ENCODE assay signal across 17 cellular contexts in genomic region chr2:239344857-239345216, GRCh38. TPM values are rescaled to one million over a fixed set of nuclear protein-coding genes. Genes with fewer than 3 reads are reported as not detected.
DNase-seq lines count a peak whose midpoint lies in the region; ATAC-seq and TF ChIP-seq lines count a peak whose summit lies in the region.
"Had no signal": no experiment of that assay in that cellular context is flagged by ENCODE, and none has a peak within 500 bp of the region (broad histone marks: within the 10 kb centered on the region; RNA-seq: fewer than 3 reads in every experiment).

No MANE protein-coding gene starts in this region.

- H3K4me1 ChIP-seq in heart right ventricle (peaks cover 0 to 28% (median 8%) of the 10 kb centered on the region in 9 donors), body of pancreas (peaks cover 6% of the 10 kb centered on the region), upper lobe of right lung (no peaks in the 10 kb centered on the region)
- H3K4me1 ChIP-seq: Caco-2 had no signal

- DNase-seq in heart right ventricle (peak in 1 of 2 donors; percentile 58), left cardiac atrium (no peak), NCI-H2029 treated with DMSO at 0.1 percent for 48 hours (lab: John Stamatoyannopoulos, UW) (peak; percentile 79), body of pancreas (peak; percentile 64 to 88 (median 73)), upper lobe of right lung (no peak), NCI-H2227 treated with DMSO at 0.1 percent for 48 hours (lab: John Stamatoyannopoulos, UW) (no peak)
- no peak for DNase-seq in natural killer cell treated with Interleukin-12 subunit alpha and Interleukin-12 subunit beta and Interleukin-15 and Interleukin-18, amount 100 ng/mL, for 72 hours (ENCODE audit: low spot score)
- DNase-seq in stimulated activated CD4-positive, alpha-beta T cell treated with anti-CD3 and anti-CD28 coated beads, Interleukin-2, amount 100 ng/mL, for 24 hours = no peak
- DNase-seq: activated CD4-positive, alpha-beta T cell treated with anti-CD3 and anti-CD28 coated beads, Interleukin-2, amount 10 ng/mL, durations not matched to agents 7 days and 5 days; activated naive CD4-positive, alpha-beta T cell treated with anti-CD3 and anti-CD28 coated beads, Interleukin-2, amount 10 ng/mL, durations not matched to agents 7 days and 5 days; Caco-2; NCI-H1694; ovary; stimulated activated naive CD4-positive, alpha-beta T cell treated with Interleukin-2 at 50 U/mL for 16 hours had no signal

- peaks cover 0 to 12% (median 0%) of the 10 kb centered on the region in 9 donors for H3K36me3 ChIP-seq in heart right ventricle
- no peaks in the 10 kb centered on the region for H3K36me3 ChIP-seq in body of pancreas (replicated peaks in 1 of 2; ENCODE audit: insufficient read depth in 1 of 2, low read depth in 2 of 2)
- peaks cover 9% of the 10 kb centered on the region for H3K36me3 ChIP-seq in upper lobe of right lung
- H3K36me3 ChIP-seq: ovary had no signal

- H3K27me3 Mint-ChIP-seq in natural killer cell treated with Interleukin-12 subunit alpha and Interleukin-12 subunit beta and Interleukin-15 and Interleukin-18, amount 100 ng/mL, for 72 hours = peaks cover 0 to 9% of the 10 kb centered on the region in 2 donors
- H3K27me3 Mint-ChIP-seq: activated CD4-positive, alpha-beta T cell treated with anti-CD3 and anti-CD28 coated beads, Interleukin-2, amount 10 ng/mL, durations not matched to agents 7 days and 5 days; activated naive CD4-positive, alpha-beta T cell treated with anti-CD3 and anti-CD28 coated beads, Interleukin-2, amount 10 ng/mL, durations not matched to agents 7 days and 5 days had no signal

- H3K4me3 ChIP-seq in heart right ventricle = no peak overlapping the region
- no peak overlapping the region for H3K4me3 ChIP-seq in body of pancreas
- H3K4me3 ChIP-seq in upper lobe of right lung = no peak overlapping the region
- H3K4me3 ChIP-seq: hepatocyte, ovary, SK-N-MC, skin epidermis had no signal

- intact Hi-C loops in heart right ventricle (cut with DNase I) = loop anchor here in 1 of 10 donors (5.0 kb wide), 1 partner anchor 47 kb away; no protein-coding TSS in a partner anchor
- intact Hi-C loops in left cardiac atrium (cut with DNase I) = no loop called here
- intact Hi-C loops in body of pancreas (cut with DNase I) = no loop called here
- intact Hi-C loops in upper lobe of right lung (cut with DNase I) = no loop called here

- WGBS in heart right ventricle, 2 donors = 80% methylated on average over 4 of the region's 4 CpGs
- WGBS in body of pancreas, 2 donors = 69 to 76% methylated on average over 4 of the region's 4 CpGs

- peaks cover 10 to 20% of the 10 kb centered on the region in 2 donors for H3K4me1 Mint-ChIP-seq in natural killer cell treated with Interleukin-12 subunit alpha and Interleukin-12 subunit beta and Interleukin-15 and Interleukin-18, amount 100 ng/mL, for 72 hours (ENCODE audit: low read depth in 2 of 2)

- no peak for TF ChIP-seq POLR2A in body of pancreas (IDR thresholded peaks at IDR 0.05)

- H3K27me3 ChIP-seq in heart right ventricle (no peaks in the 10 kb centered on the region), body of pancreas (no peaks in the 10 kb centered on the region), upper lobe of right lung (no peaks in the 10 kb centered on the region)
- H3K27me3 ChIP-seq: hepatocyte, ovary had no signal

- no peaks in the 10 kb centered on the region for H3K9me3 Mint-ChIP-seq in natural killer cell treated with Interleukin-12 subunit alpha and Interleukin-12 subunit beta and Interleukin-15 and Interleukin-18, amount 100 ng/mL, for 72 hours
- H3K9me3 Mint-ChIP-seq: activated CD4-positive, alpha-beta T cell treated with anti-CD3 and anti-CD28 coated beads, Interleukin-2, amount 10 ng/mL, durations not matched to agents 7 days and 5 days; activated naive CD4-positive, alpha-beta T cell treated with anti-CD3 and anti-CD28 coated beads, Interleukin-2, amount 10 ng/mL, durations not matched to agents 7 days and 5 days had no signal

- H3K4me3 Mint-ChIP-seq in natural killer cell treated with Interleukin-12 subunit alpha and Interleukin-12 subunit beta and Interleukin-15 and Interleukin-18, amount 100 ng/mL, for 72 hours = no peak overlapping the region
- H3K4me3 Mint-ChIP-seq: activated CD4-positive, alpha-beta T cell treated with anti-CD3 and anti-CD28 coated beads, Interleukin-2, amount 10 ng/mL, durations not matched to agents 7 days and 5 days; activated naive CD4-positive, alpha-beta T cell treated with anti-CD3 and anti-CD28 coated beads, Interleukin-2, amount 10 ng/mL, durations not matched to agents 7 days and 5 days had no signal

- no peak overlapping the region for H3K27ac Mint-ChIP-seq in natural killer cell treated with Interleukin-12 subunit alpha and Interleukin-12 subunit beta and Interleukin-15 and Interleukin-18, amount 100 ng/mL, for 72 hours
- H3K27ac Mint-ChIP-seq: activated CD4-positive, alpha-beta T cell treated with anti-CD3 and anti-CD28 coated beads, Interleukin-2, amount 10 ng/mL, durations not matched to agents 7 days and 5 days; activated naive CD4-positive, alpha-beta T cell treated with anti-CD3 and anti-CD28 coated beads, Interleukin-2, amount 10 ng/mL, durations not matched to agents 7 days and 5 days had no signal

- ATAC-seq in heart right ventricle (peak in 5 of 8 donors; percentile 30 to 47 (median 39)), left cardiac atrium (no peak), body of pancreas (peak; percentile 40), upper lobe of right lung (peak; percentile 22)
- no peak for ATAC-seq in natural killer cell treated with Interleukin-12 subunit alpha and Interleukin-12 subunit beta and Interleukin-15 and Interleukin-18, amount 100 ng/mL, for 72 hours

- no peaks in the 10 kb centered on the region for H3K36me3 Mint-ChIP-seq in natural killer cell treated with Interleukin-12 subunit alpha and Interleukin-12 subunit beta and Interleukin-15 and Interleukin-18, amount 100 ng/mL, for 72 hours

- TF ChIP-seq CTCF in heart right ventricle (IDR thresholded peaks at IDR 0.05) = no peak
- TF ChIP-seq CTCF in body of pancreas (IDR thresholded peaks at IDR 0.05) = no peak
- no peak for TF ChIP-seq CTCF in upper lobe of right lung (IDR thresholded peaks at IDR 0.05)

- H3K27ac ChIP-seq in heart right ventricle (no peak overlapping the region), body of pancreas (no peak overlapping the region), upper lobe of right lung (no peak overlapping the region)
- H3K27ac ChIP-seq: hepatocyte, ovary, SK-N-MC, skin epidermis had no signal

- H3K9me3 ChIP-seq in heart right ventricle (peaks cover 0 to 4% (median 0%) of the 10 kb centered on the region in 11 donors), body of pancreas (no peaks in the 10 kb centered on the region), upper lobe of right lung (no peaks in the 10 kb centered on the region)
- H3K9me3 ChIP-seq: Caco-2, ovary had no signal

RNA-seq across cellular contexts. Expression of gene HDAC4, which starts 56.0 kb away (rescaled TPM):
- total RNA-seq in heart right ventricle (10 to 100 TPM; 18.8 to 40.0 (median 27.2) TPM), left cardiac atrium (10 to 100 TPM; 25.6 to 31.2 TPM), body of pancreas (100 to 1,000 TPM in 1 of 2 donors, 1 to 10 TPM in 1; 9.3 to 139 TPM), upper lobe of right lung (44.1 TPM)
- polyA plus RNA-seq in heart right ventricle = 10 to 100 TPM in 1 of 2 donors, 1 to 10 TPM in 1; 3.7 to 14.9 TPM
- 10 to 100 TPM; 22.3 to 48.6 TPM for total RNA-seq in natural killer cell treated with Interleukin-12 subunit alpha and Interleukin-12 subunit beta and Interleukin-15 and Interleukin-18, amount 100 ng/mL, for 72 hours

Comparison
In these comparisons a context has a peak if more than half of its experiments do, and no peak if none do; other contexts are left out.
1. ATAC-seq: peak in heart right ventricle (5 of 8), body of pancreas (single experiment) and upper lobe of right lung (single experiment); none in left cardiac atrium (0 of 2) and natural killer cell treated with Interleukin-12 subunit alpha and Interleukin-12 subunit beta and Interleukin-15 and Interleukin-18, amount 100 ng/mL, for 72 hours (0 of 2).
2. DNase-seq: peak in NCI-H2029 treated with DMSO at 0.1 percent for 48 hours (single experiment) and body of pancreas (4 of 4); none in left cardiac atrium (single experiment), upper lobe of right lung (single experiment), NCI-H2227 treated with DMSO at 0.1 percent for 48 hours (single experiment), natural killer cell treated with Interleukin-12 subunit alpha and Interleukin-12 subunit beta and Interleukin-15 and Interleukin-18, amount 100 ng/mL, for 72 hours (single experiment) and stimulated activated CD4-positive, alpha-beta T cell treated with anti-CD3 and anti-CD28 coated beads, Interleukin-2, amount 100 ng/mL, for 24 hours (0 of 2).